Comparison of ENCODE assay signal across 20 cellular contexts in the genomic region with DNA sequence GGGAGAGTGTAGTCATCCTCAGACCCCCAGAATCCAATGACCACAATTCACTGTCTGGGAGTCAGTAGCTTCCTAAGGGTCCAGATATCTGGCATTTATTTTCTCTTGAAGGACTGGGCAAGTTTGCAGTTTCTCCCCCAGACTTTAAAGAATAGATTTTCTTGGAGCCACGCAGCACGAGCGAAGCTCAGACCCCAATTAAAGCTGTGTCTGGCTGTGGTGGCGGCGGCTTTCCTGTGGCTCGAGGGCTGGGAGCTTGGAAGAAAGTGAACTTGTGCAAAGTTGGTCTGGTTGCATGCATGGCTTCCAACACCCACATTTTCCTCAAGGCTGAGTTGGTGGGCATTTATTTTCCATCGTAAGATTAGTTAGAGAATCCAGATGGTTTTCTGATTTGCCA.
"Had no signal": no experiment of that assay in that cellular context is flagged by ENCODE, and none has a peak within 500 bp of the region (broad histone marks: within the 10 kb centered on the region; RNA-seq: fewer than 3 reads in every experiment).

No MANE protein-coding gene starts in this region.

- H3K27me3 ChIP-seq: cardiac muscle cell, upper lobe of right lung had no signal

- H3K27ac Mint-ChIP-seq: activated CD4-positive, alpha-beta T cell treated with anti-CD3 and anti-CD28 coated beads, Interleukin-2, amount 10 ng/mL, durations not matched to agents 24 days and 14 days; activated naive CD4-positive, alpha-beta T cell treated with anti-CD3 and anti-CD28 coated beads, Interleukin-2, amount 10 ng/mL, durations not matched to agents 7 days and 5 days; immature natural killer cell; naive thymus-derived CD8-positive, alpha-beta T cell; T-helper 2 cell treated with Interferon-gamma antibody and Interleukin-4, amounts not matched to agents 5 μg/mL and 100 μg/mL, for 36 hours had no signal

- H3K4me1 Mint-ChIP-seq: activated CD4-positive, alpha-beta T cell treated with anti-CD3 and anti-CD28 coated beads, Interleukin-2, amount 10 ng/mL, durations not matched to agents 24 days and 14 days; activated naive CD4-positive, alpha-beta T cell treated with anti-CD3 and anti-CD28 coated beads, Interleukin-2, amount 10 ng/mL, durations not matched to agents 7 days and 5 days had no signal

- H3K27ac ChIP-seq: cardiac muscle cell, neutrophil, upper lobe of right lung had no signal

- H3K4me1 ChIP-seq: upper lobe of right lung had no signal

- H3K36me3 ChIP-seq: cardiac muscle cell, neutrophil, upper lobe of right lung had no signal

- H3K4me3 ChIP-seq: cardiac muscle cell, mucosa of descending colon, upper lobe of right lung had no signal

- H3K9me3 Mint-ChIP-seq: activated naive CD4-positive, alpha-beta T cell treated with anti-CD3 and anti-CD28 coated beads, Interleukin-2, amount 10 ng/mL, durations not matched to agents 7 days and 5 days; immature natural killer cell; naive thymus-derived CD8-positive, alpha-beta T cell; T-helper 2 cell treated with Interferon-gamma antibody and Interleukin-4, amounts not matched to agents 5 μg/mL and 100 μg/mL, for 36 hours had no signal

- H3K4me3 Mint-ChIP-seq: activated CD4-positive, alpha-beta T cell treated with anti-CD3 and anti-CD28 coated beads, Interleukin-2, amount 10 ng/mL, durations not matched to agents 24 days and 14 days; activated naive CD4-positive, alpha-beta T cell treated with anti-CD3 and anti-CD28 coated beads, Interleukin-2, amount 10 ng/mL, durations not matched to agents 7 days and 5 days; immature natural killer cell; naive thymus-derived CD8-positive, alpha-beta T cell; T-helper 2 cell treated with Interferon-gamma antibody and Interleukin-4, amounts not matched to agents 5 μg/mL and 100 μg/mL, for 36 hours had no signal

- ATAC-seq: left colon; mucosa of descending colon; naive thymus-derived CD8-positive, alpha-beta T cell; upper lobe of right lung had no signal

- H3K9me3 ChIP-seq: mucosa of descending colon, neutrophil, upper lobe of right lung had no signal

- FAIRE-seq: endothelial cell of umbilical vein, frontal cortex had no signal

- H3K36me3 Mint-ChIP-seq: activated naive CD4-positive, alpha-beta T cell treated with anti-CD3 and anti-CD28 coated beads, Interleukin-2, amount 10 ng/mL, durations not matched to agents 7 days and 5 days; immature natural killer cell; naive thymus-derived CD8-positive, alpha-beta T cell had no signal

- DNase-seq: activated CD4-positive, alpha-beta T cell treated with anti-CD3 and anti-CD28 coated beads, Interleukin-2, amount 10 ng/mL, durations not matched to agents 24 days and 14 days; activated CD4-positive, CD25-positive, alpha-beta regulatory T cell; activated naive CD4-positive, alpha-beta T cell treated with anti-CD3 and anti-CD28 coated beads, Interleukin-2, amount 10 ng/mL, durations not matched to agents 7 days and 5 days; activated T-cell treated with anti-CD3 and anti-CD28 coated beads, Interleukin-2, amount 50 U/mL, for 1 hour; immature natural killer cell; left colon; mucosa of descending colon; naive thymus-derived CD8-positive, alpha-beta T cell; posterior cingulate gyrus; retina; stimulated activated CD4-positive, alpha-beta T cell treated with anti-CD3 and anti-CD28 coated beads, Interleukin-15, amount 100 ng/mL, for 24 hours; stimulated activated CD4-positive, alpha-beta T cell treated with anti-CD3 and anti-CD28 coated beads, Interleukin-4, amount 100 ng/mL, for 1 hour; stimulated activated naive CD4-positive, alpha-beta T cell; substantia nigra; upper lobe of right lung had no signal
